Comparison of ENCODE assay signal across 8 cellular contexts in genomic region chr6:20875369-20875963, GRCh38.
DNase-seq lines count a peak whose midpoint lies in the region; ATAC-seq and TF ChIP-seq lines count a peak whose summit lies in the region.

No MANE protein-coding gene starts in this region.

- DNase-seq in GM03348 (ENCODE audit: low spot score) (peak; percentile 32), MV-4-11 (lab: John Stamatoyannopoulos, UW) (peak; percentile 7), ascending aorta (ENCODE audit: low spot score in 2 of 2) (no peak), myocyte (ENCODE audit: low read depth) (peak; percentile 70)
- DNase-seq in activated naive CD4-positive, alpha-beta T cell (lab: John Stamatoyannopoulos, UW): no peak
- DNase-seq in central memory CD4-positive, alpha-beta T cell: no peak

- no peak overlapping the region for H3K27ac ChIP-seq in ascending aorta

- H3K9me3 ChIP-seq in ascending aorta: no peaks in the 10 kb centered on the region

- no peaks in the 10 kb centered on the region for H3K27me3 ChIP-seq in ascending aorta

- H3K4me3 ChIP-seq in ascending aorta: no peak overlapping the region

- ATAC-seq in GM21723 (IDR thresholded peaks at IDR 0.05; ENCODE audit: unreplicated experiment) (no peak), HG03460 (IDR thresholded peaks at IDR 0.05; ENCODE audit: unreplicated experiment) (no peak)

- H3K36me3 ChIP-seq in ascending aorta: no peaks in the 10 kb centered on the region

- no peaks in the 10 kb centered on the region for H3K4me1 ChIP-seq in ascending aorta

- intact Hi-C loops in ascending aorta (cut with DNase I): loop anchor here (5.0 kb wide), 1 partner anchor 712 kb away; no protein-coding TSS in a partner anchor

- peak in 2 of 3 experiments; percentile 12 for TF ChIP-seq CTCF in ascending aorta (IDR thresholded peaks at IDR 0.05)

Comparison
In these comparisons a context has a peak if more than half of its experiments do, and no peak if none do; other contexts are left out.
1. DNase-seq: peak in GM03348 (single experiment), MV-4-11 (single experiment) and myocyte (single experiment); none in ascending aorta (0 of 2), activated naive CD4-positive, alpha-beta T cell (0 of 4) and central memory CD4-positive, alpha-beta T cell (single experiment).